8 cellular contexts compared by ENCODE assay signal in the genomic region with DNA sequence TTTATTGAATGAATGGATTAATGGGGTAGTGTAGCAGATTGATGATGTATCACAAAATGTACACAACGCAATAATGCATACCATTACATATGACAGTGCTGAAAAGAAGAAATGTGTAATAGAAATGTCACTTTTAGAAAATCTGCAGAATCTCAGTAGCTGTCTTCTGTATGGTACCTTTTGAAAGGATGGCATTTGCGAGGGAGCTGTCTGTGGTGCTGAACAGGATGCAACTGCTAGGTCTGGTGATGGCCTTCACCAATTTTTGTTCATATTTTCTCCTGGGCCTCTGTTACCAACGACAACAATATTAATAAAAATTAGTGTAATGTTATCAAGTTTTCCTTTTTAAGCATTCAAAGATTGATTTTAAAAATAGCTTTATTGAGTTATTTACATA. TPM values are rescaled to one million over a fixed set of nuclear protein-coding genes. Genes with fewer than 3 reads are reported as not detected.
A peak's percentile ranks its signal among the peaks of the same experiment; 100 is the strongest.
DNase-seq lines count a peak whose midpoint lies in the region; ATAC-seq, FAIRE-seq and TF ChIP-seq lines count a peak whose summit lies in the region.

No MANE protein-coding gene starts in this region.

- H3K9ac ChIP-seq in PC-3 (ENCODE audit: low read length): no peak overlapping the region

- peak; percentile 47 for FAIRE-seq in GM18507 (lab: Jason Lieb, UNC)

- H3K27me3 ChIP-seq in PC-3 (ENCODE audit: low read length) (no peaks in the 10 kb centered on the region), suprapubic skin (no peaks in the 10 kb centered on the region)

- TF ChIP-seq EP300 in suprapubic skin (IDR thresholded peaks at IDR 0.05): no peak

- peaks cover 5% of the 10 kb centered on the region for H3F3A ChIP-seq in PC-3 (ENCODE audit: low read length, unreplicated experiment)

- 10% methylated on average over 3 of the region's 3 CpGs for WGBS in suprapubic skin

- no peaks in the 10 kb centered on the region for H3K36me3 ChIP-seq in PC-3 (ENCODE audit: low read depth, low read length)
- H3K36me3 ChIP-seq in suprapubic skin: no peaks in the 10 kb centered on the region

- H3K4me1 ChIP-seq in PC-3 (ENCODE audit: insufficient read depth, low read length) (peaks cover 16% of the 10 kb centered on the region), suprapubic skin (no peaks in the 10 kb centered on the region)

- peak; percentile 42 for ATAC-seq in PC-3

- H3K9me3 ChIP-seq in PC-3 (ENCODE audit: low read length): no peaks in the 10 kb centered on the region
- H3K9me3 ChIP-seq in suprapubic skin: no peaks in the 10 kb centered on the region

- no peak overlapping the region for H2AFZ ChIP-seq in PC-3 (ENCODE audit: low read length)

- no peaks in the 10 kb centered on the region for H4K20me1 ChIP-seq in PC-3 (ENCODE audit: low read length)

- TF ChIP-seq POLR2A in suprapubic skin (IDR thresholded peaks at IDR 0.05): no peak

- no peaks in the 10 kb centered on the region for H3K79me2 ChIP-seq in PC-3 (ENCODE audit: low read length)

- intact Hi-C loops in PC-3 (cut with micrococcal nuclease): loop anchor here (5.0 kb wide), 1 partner anchor 221 kb away; no protein-coding TSS in a partner anchor

- DNase-seq in GM18507 (ENCODE audit: extremely low spot score, insufficient read length, low read depth): no peak
- DNase-seq in PC-3: peak; percentile 72
- DNase-seq in activated T-helper 9 cell treated with anti-CD3 and anti-CD28 coated beads, Interleukin-2, amount 50 U/mL, for 16 hours (ENCODE audit: low read depth): peak; percentile 9
- peak; percentile 74 for DNase-seq in kidney glomerular epithelial cell (lab: John Stamatoyannopoulos, UW)
- peak; percentile 70 for DNase-seq in stimulated activated CD8-positive, alpha-beta memory T cell treated with anti-CD3 and anti-CD28 coated beads, Interleukin-4, amount 100 ng/mL, for 48 hours
- DNase-seq in NCI-H2029 treated with DMSO at 0.1 percent for 48 hours (lab: John Stamatoyannopoulos, UW): no peak
- DNase-seq in DMS153 treated with DMSO at 0.1 percent for 48 hours (lab: John Stamatoyannopoulos, UW; ENCODE audit: unreplicated experiment): no peak
- no peak for DNase-seq in suprapubic skin (ENCODE audit: low spot score in 2 of 2)

- H3K4me2 ChIP-seq in PC-3 (ENCODE audit: low read length): no peak overlapping the region

- no TSS peak for BruUV-seq in PC-3 (replicated peaks; lab: Mats Ljungman, UMichigan)

- H3K27ac ChIP-seq in PC-3 (ENCODE audit: low read length) (no peak overlapping the region), suprapubic skin (no peak overlapping the region)

- CTCF ChIA-PET in PC-3 (lab: Charles Lee): interaction anchor here (0.6 kb wide), 1 partner anchor 288 kb away, joined by 7 read pairs; no protein-coding TSS in a partner anchor

- H3K9me2 ChIP-seq in PC-3 (replicated peaks; ENCODE audit: low read length): no peaks in the 10 kb centered on the region

- TF ChIP-seq CTCF in PC-3 (conservative IDR thresholded peaks at IDR 0.05; ENCODE audit: low read depth, low read length) (no peak), suprapubic skin (IDR thresholded peaks at IDR 0.05) (no peak)

- H3K4me3 ChIP-seq in PC-3 (ENCODE audit: low read length) (no peak overlapping the region), suprapubic skin (no peak overlapping the region)

- POLR2A ChIA-PET in PC-3 (lab: Charles Lee; ENCODE audit: unreplicated experiment): interaction anchor here (0.5 kb wide), 1 partner anchor 8 kb away, joined by 3 read pairs; no protein-coding TSS in a partner anchor

RNA-seq across cellular contexts. Expression of a gene that starts 36.2 kb away (rescaled TPM):
- total RNA-seq in PC-3 (2014; rRNA removed) (22.4 and 26.7 TPM in 2 replicates), suprapubic skin (100 to 1,000 TPM in 1 of 4 donors, 10 to 100 TPM in 3; 44.8 to 155 (median 62.5) TPM)

RNA-seq across cellular contexts. Expression of a gene that starts 46.8 kb away (rescaled TPM):
- total RNA-seq in PC-3 (2014; rRNA removed) (46.4 and 54.6 TPM in 2 replicates), suprapubic skin (1 to 10 TPM; 1.1 to 3.3 (median 2.7) TPM)

Comparison
In these comparisons a context has a peak if more than half of its experiments do, and no peak if none do; other contexts are left out.
1. DNase-seq: peak in PC-3 (single experiment), activated T-helper 9 cell treated with anti-CD3 and anti-CD28 coated beads, Interleukin-2, amount 50 U/mL, for 16 hours (single experiment), kidney glomerular epithelial cell (single experiment) and stimulated activated CD8-positive, alpha-beta memory T cell treated with anti-CD3 and anti-CD28 coated beads, Interleukin-4, amount 100 ng/mL, for 48 hours (single experiment); none in GM18507 (single experiment), NCI-H2029 treated with DMSO at 0.1 percent for 48 hours (single experiment), DMS153 treated with DMSO at 0.1 percent for 48 hours (single experiment) and suprapubic skin (0 of 2).
2. RNA of a gene that starts 46.8 kb away (total RNA-seq): 46.4 to 54.6 TPM in PC-3; 1.1 to 3.3 TPM in suprapubic skin; every median in the first group is over 10 times any median in the second.